ENCODE assay signal across 9 cellular contexts in the genomic region with DNA sequence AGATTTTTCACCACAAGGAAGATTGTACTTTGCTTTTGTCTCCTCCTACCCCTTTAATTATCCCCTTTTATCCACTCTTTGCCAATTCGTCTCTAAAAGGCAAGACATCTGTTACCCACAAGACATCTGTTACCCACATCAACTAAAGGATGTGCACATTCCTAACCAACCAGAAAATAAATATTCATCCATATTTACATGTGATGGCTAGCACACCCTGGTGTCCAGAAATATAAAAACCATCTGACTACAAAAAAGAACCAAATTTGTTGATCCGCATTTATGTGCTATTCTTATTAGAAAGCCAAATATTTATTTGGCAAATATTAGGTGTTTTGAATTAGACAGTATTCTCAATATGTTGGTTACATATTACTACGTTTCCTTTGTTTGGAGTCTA. TPM values are rescaled to one million over a fixed set of nuclear protein-coding genes. Genes with fewer than 3 reads are reported as not detected.
DNase-seq lines count a peak whose midpoint lies in the region; ATAC-seq, FAIRE-seq and TF ChIP-seq lines count a peak whose summit lies in the region.
"Had no signal": no experiment of that assay in that cellular context is flagged by ENCODE, and none has a peak within 500 bp of the region (broad histone marks: within the 10 kb centered on the region; RNA-seq: fewer than 3 reads in every experiment).

No MANE protein-coding gene starts in this region.

- ATAC-seq in GM19463 (IDR thresholded peaks at IDR 0.05; ENCODE audit: unreplicated experiment), result no peak
- no peak for ATAC-seq in GM21717 (IDR thresholded peaks at IDR 0.05; ENCODE audit: unreplicated experiment)
- no peak for ATAC-seq in activated CD4-positive, alpha-beta T cell treated with anti-CD3 and anti-CD28 coated beads for 36 hours

- TF ChIP-seq POLR2A in Peyer's patch (IDR thresholded peaks at IDR 0.05), result no peak

- FAIRE-seq in A204.1 (lab: Jason Lieb, UNC), result peak; percentile 65
- peak; percentile 83 for FAIRE-seq in frontal cortex (lab: Jason Lieb, UNC)

- no peak overlapping the region for H3K27ac ChIP-seq in Peyer's patch

- CTCF ChIA-PET in activated CD4-positive, alpha-beta T cell treated with anti-CD3 and anti-CD28 coated beads for 36 hours (lab: Charles Lee), result interaction anchor here (0.7 to 1.8 kb wide), 10 partner anchors 10 to 292 kb away, joined by 3 to 6 read pairs (median 3); no protein-coding TSS in a partner anchor

- POLR2A ChIA-PET in activated CD4-positive, alpha-beta T cell treated with anti-CD3 and anti-CD28 coated beads for 36 hours (lab: Charles Lee), result interaction anchor here (0.7 kb wide), 1 partner anchor 35 kb away, joined by 4 read pairs; no protein-coding TSS in a partner anchor

- H3K4me1 ChIP-seq in Peyer's patch, result no peaks in the 10 kb centered on the region

- no peaks in the 10 kb centered on the region for H3K27me3 ChIP-seq in Peyer's patch

- H3K27ac Mint-ChIP-seq in activated CD4-positive, alpha-beta T cell treated with anti-CD3 and anti-CD28 coated beads for 36 hours, result no peak overlapping the region

- no peaks in the 10 kb centered on the region for H3K36me3 ChIP-seq in Peyer's patch

- no peaks in the 10 kb centered on the region for H3K9me3 Mint-ChIP-seq in activated CD4-positive, alpha-beta T cell treated with anti-CD3 and anti-CD28 coated beads for 36 hours (ENCODE audit: low read depth)

- no peaks in the 10 kb centered on the region for H3K9me3 ChIP-seq in Peyer's patch

- peak in 5 of 6 experiments; percentile 4 to 36 (median 24) for TF ChIP-seq CTCF in Peyer's patch (IDR thresholded peaks at IDR 0.05)

- no peaks in the 10 kb centered on the region for H3K36me3 Mint-ChIP-seq in activated CD4-positive, alpha-beta T cell treated with anti-CD3 and anti-CD28 coated beads for 36 hours (ENCODE audit: low read depth)

- intact Hi-C loops in activated CD4-positive, alpha-beta T cell treated with anti-CD3 and anti-CD28 coated beads for 36 hours (cut with DNase I, micrococcal nuclease), result loop anchor here in 1 of 2 experiments (10.0 kb wide), 1 partner anchor 168 kb away; no protein-coding TSS in a partner anchor

- peaks cover 3% of the 10 kb centered on the region for H3K27me3 Mint-ChIP-seq in activated CD4-positive, alpha-beta T cell treated with anti-CD3 and anti-CD28 coated beads for 36 hours

- H3K4me1 Mint-ChIP-seq in activated CD4-positive, alpha-beta T cell treated with anti-CD3 and anti-CD28 coated beads for 36 hours, result peaks cover 8% of the 10 kb centered on the region

- H3K4me3 Mint-ChIP-seq in activated CD4-positive, alpha-beta T cell treated with anti-CD3 and anti-CD28 coated beads for 36 hours, result no peak overlapping the region

- DNase-seq in GM03348 (ENCODE audit: low spot score) (peak; percentile 52), Peyer's patch (no peak), frontal cortex (ENCODE audit: low spot score in 2 of 2) (no peak), OCI-M2 (lab: John Stamatoyannopoulos, UW; ENCODE audit: unreplicated experiment) (no peak)
- DNase-seq in activated CD4-positive, alpha-beta T cell treated with anti-CD3 and anti-CD28 coated beads for 36 hours, result no peak
- DNase-seq: stimulated activated CD4-positive, alpha-beta T cell treated with anti-CD3 and anti-CD28 coated beads, Interleukin-4, amount 100 ng/mL, for 1 hour had no signal

- H3K4me3 ChIP-seq in Peyer's patch, result no peak overlapping the region

RNA-seq across cellular contexts. Expression of gene ACVR1C, which starts 35.7 kb away (rescaled TPM):
- total RNA-seq in Peyer's patch (1 to 10 TPM; 2.3 to 5.0 (median 4.1) TPM), frontal cortex (5.7 TPM)
- total RNA-seq in activated CD4-positive, alpha-beta T cell treated with anti-CD3 and anti-CD28 coated beads for 36 hours, result 1 to 10 TPM; 1.6 to 1.7 TPM
